12 cellular contexts compared by ENCODE assay signal in the genomic region with DNA sequence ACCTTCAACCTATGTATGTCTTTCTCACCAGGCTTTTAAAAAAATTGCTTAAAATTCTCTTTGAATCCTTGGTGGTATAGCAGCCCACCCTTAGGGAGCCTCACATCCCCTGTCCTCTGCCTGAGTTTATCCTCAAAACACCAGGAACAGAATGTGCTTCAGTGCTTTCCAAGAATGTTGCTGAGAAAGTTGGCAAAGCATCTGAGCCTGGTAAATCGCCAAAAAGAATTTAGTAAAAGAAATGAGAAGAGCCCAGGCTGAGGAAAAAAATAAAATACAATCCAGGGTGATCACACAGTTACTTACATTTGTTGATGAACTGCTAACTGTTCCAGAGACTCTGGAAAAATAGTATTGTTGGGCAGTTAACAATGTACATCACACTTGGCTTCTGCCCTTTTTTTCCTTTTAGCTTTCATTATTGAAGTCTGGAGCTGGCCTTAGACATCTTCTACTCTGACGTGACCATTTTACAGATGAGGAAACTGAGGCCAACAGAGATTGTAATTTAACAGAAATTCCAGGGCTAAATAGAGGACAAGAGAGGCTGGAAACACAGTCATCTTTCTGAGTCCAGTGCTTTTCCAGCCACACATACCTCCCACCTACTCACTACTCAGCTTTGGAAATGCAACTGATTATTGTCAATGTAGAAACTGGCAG.
DNase-seq lines count a peak whose midpoint lies in the region; ATAC-seq and TF ChIP-seq lines count a peak whose summit lies in the region.
"Had no signal": no experiment of that assay in that cellular context is flagged by ENCODE, and none has a peak within 500 bp of the region (broad histone marks: within the 10 kb centered on the region; RNA-seq: fewer than 3 reads in every experiment).

No MANE protein-coding gene starts in this region.

- H3K4me1 ChIP-seq in mesendoderm (ENCODE audit: control insufficient read depth, low read depth, low read length) (no peaks in the 10 kb centered on the region), testis (no peaks in the 10 kb centered on the region)

- H3K79me1 ChIP-seq in mesendoderm (ENCODE audit: low read length), result no peaks in the 10 kb centered on the region

- ATAC-seq in GM18861 (IDR thresholded peaks at IDR 0.05; ENCODE audit: unreplicated experiment) (no peak), GM19463 (IDR thresholded peaks at IDR 0.05; ENCODE audit: unreplicated experiment) (no peak), HG02798 (IDR thresholded peaks at IDR 0.05; ENCODE audit: poor library complexity, unreplicated experiment) (no peak)

- peak overlapping the region; percentile 74 for H2BK15ac ChIP-seq in mesendoderm (replicated peaks; ENCODE audit: low read depth)

- no peak overlapping the region for H2AK5ac ChIP-seq in mesendoderm (ENCODE audit: low read length)

- peak; percentile 4 for DNase-seq in MG63
- DNase-seq in fibroblast of gingiva (ENCODE audit: low read depth), result peak; percentile 82
- no peak for DNase-seq in mesendoderm
- peak; percentile 73 for DNase-seq in testis
- DNase-seq in HuH-7.5 (ENCODE audit: low spot score), result no peak
- DNase-seq: activated B cell treated with CpG ODN at 0.5 μM for 24 hours; activated naive CD4-positive, alpha-beta T cell; stimulated activated naive CD4-positive, alpha-beta T cell had no signal

- H3K4ac ChIP-seq in mesendoderm (ENCODE audit: low read depth, low read length), result no peak overlapping the region

- no peak for TF ChIP-seq POLR2A in testis (IDR thresholded peaks at IDR 0.05)

- TF ChIP-seq CTCF in testis (IDR thresholded peaks at IDR 0.05), result no peak

- H4K5ac ChIP-seq in mesendoderm (ENCODE audit: low read length), result no peak overlapping the region

- H3K18ac ChIP-seq in mesendoderm (ENCODE audit: low read length), result no peak overlapping the region

- no peak overlapping the region for H3K23ac ChIP-seq in mesendoderm (ENCODE audit: low read length)

- H3K9ac ChIP-seq in mesendoderm (ENCODE audit: low read length), result no peak overlapping the region

- H3K4me3 ChIP-seq in MG63 (no peak overlapping the region), mesendoderm (ENCODE audit: low read length) (no peak overlapping the region), testis (no peak overlapping the region)
- H3K4me3 ChIP-seq: lung had no signal

- no peak overlapping the region for H2BK120ac ChIP-seq in mesendoderm (ENCODE audit: low read depth, low read length)

- H3K4me2 ChIP-seq in mesendoderm (ENCODE audit: low read length), result no peak overlapping the region

- H3K9me3 ChIP-seq in MG63 (no peaks in the 10 kb centered on the region), testis (no peaks in the 10 kb centered on the region)

- H3K27ac ChIP-seq in mesendoderm (ENCODE audit: low read depth, low read length), result no peak overlapping the region
- peak overlapping the region; percentile 16 to 77 for H3K27ac ChIP-seq in testis

- H4K8ac ChIP-seq in mesendoderm (ENCODE audit: low read depth, low read length), result no peak overlapping the region

- H3K79me2 ChIP-seq in mesendoderm (ENCODE audit: control insufficient read depth, insufficient read depth, low read length), result no peaks in the 10 kb centered on the region

- H3K27me3 ChIP-seq in MG63 (no peaks in the 10 kb centered on the region), mesendoderm (ENCODE audit: insufficient read depth, low read length, poor library complexity) (no peaks in the 10 kb centered on the region), testis (no peaks in the 10 kb centered on the region)

- intact Hi-C loops in testis (cut with DNase I; ENCODE audit: low total_unique reads), result no loop called here

- H3K36me3 ChIP-seq in MG63, result no peaks in the 10 kb centered on the region
- H3K36me3 ChIP-seq in mesendoderm (ENCODE audit: control insufficient read depth, insufficient read depth, low read length), result no peaks in the 10 kb centered on the region
- no peaks in the 10 kb centered on the region for H3K36me3 ChIP-seq in testis (ENCODE audit: low read depth, missing control alignments)

- H2BK5ac ChIP-seq in mesendoderm (ENCODE audit: low read length), result no peak overlapping the region

- H3K56ac ChIP-seq in mesendoderm (ENCODE audit: low read length), result no peak overlapping the region

- WGBS in mesendoderm (ENCODE audit: extremely low coverage, insufficient coverage, low lambda C conversion rate), result no CpG with 5 or more reads among the region's 2 CpGs
- 30 to 44% methylated on average over 2 of the region's 2 CpGs for WGBS in testis, 2 donors

Comparison
In these comparisons a context has a peak if more than half of its experiments do, and no peak if none do; other contexts are left out.
1. DNase-seq: peak in MG63 (single experiment), fibroblast of gingiva (single experiment) and testis (single experiment); none in mesendoderm (single experiment) and HuH-7.5 (single experiment).